In the genomic region with DNA sequence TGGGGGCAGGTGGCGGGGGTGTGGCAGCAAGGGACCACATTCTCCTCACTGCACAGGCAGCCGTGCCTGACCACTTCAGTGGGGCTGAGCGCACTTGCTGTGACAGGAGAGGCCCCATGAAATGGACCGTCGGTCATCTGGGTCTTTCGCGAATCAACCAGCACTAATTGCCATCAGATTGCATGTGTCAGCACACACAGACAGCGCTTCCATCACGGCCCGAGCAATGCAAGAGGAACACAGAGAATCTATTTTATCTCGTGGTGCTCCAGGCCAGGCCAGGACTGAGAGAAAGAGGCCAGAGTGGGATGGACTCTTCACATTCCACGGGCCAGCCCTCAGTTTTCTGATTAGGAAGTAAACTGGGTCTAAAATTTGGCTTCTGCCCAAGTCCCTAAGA, we compare ENCODE assay signal across 17 cellular contexts.
DNase-seq lines count a peak whose midpoint lies in the region; ATAC-seq and TF ChIP-seq lines count a peak whose summit lies in the region.
"Had no signal": no experiment of that assay in that cellular context is flagged by ENCODE, and none has a peak within 500 bp of the region (broad histone marks: within the 10 kb centered on the region; RNA-seq: fewer than 3 reads in every experiment).

No MANE protein-coding gene starts in this region.

- H3K4me3 Mint-ChIP-seq in CD14-positive monocyte, result no peak overlapping the region

- no peaks in the 10 kb centered on the region for H3K27me3 Mint-ChIP-seq in CD14-positive monocyte (ENCODE audit: low read depth in 3 of 3)

- DNase-seq in CD14-positive monocyte (ENCODE audit: low spot score) (peak; percentile 17), DMS79 treated with DMSO at 0.1 percent for 48 hours (lab: John Stamatoyannopoulos, UW) (peak; percentile 56), left kidney (ENCODE audit: low read depth, low spot score) (peak; percentile 63), sciatic nerve (ENCODE audit: low spot score) (peak; percentile 39), hepatic stellate cell (ENCODE audit: low spot score) (no peak), esophagus muscularis mucosa (ENCODE audit: extremely low spot score) (no peak)
- DNase-seq: NCI-H146; NCI-H2081 treated with DMSO at 0.1 percent for 48 hours; NCI-H524; NK-92 treated with Interleukin-12 subunit alpha and Interleukin-12 subunit beta, amount 100 ng/mL, for 24 hours had no signal

- no peak for TF ChIP-seq POLR2A in esophagus muscularis mucosa (IDR thresholded peaks at IDR 0.05; ENCODE audit: low read depth)

- peaks cover 8 to 29% (median 11%) of the 10 kb centered on the region in 7 donors for H3K9me3 Mint-ChIP-seq in CD14-positive monocyte

- no peak for TF ChIP-seq EP300 in esophagus muscularis mucosa (IDR thresholded peaks at IDR 0.05)

- H3K36me3 Mint-ChIP-seq in CD14-positive monocyte, result peaks cover 9 to 16% of the 10 kb centered on the region in 2 donors

- TF ChIP-seq CTCF in CD14-positive monocyte (IDR thresholded peaks at IDR 0.05) (no peak), esophagus muscularis mucosa (IDR thresholded peaks at IDR 0.05) (no peak)

- no peak overlapping the region for H3K27ac ChIP-seq in esophagus muscularis mucosa (replicated peaks in 1 of 4)
- H3K27ac ChIP-seq: BLaER1, HL-60, SJSA1 had no signal

- H3K9me3 ChIP-seq in esophagus muscularis mucosa, result no peaks in the 10 kb centered on the region
- H3K9me3 ChIP-seq: SJSA1 had no signal

- H3K4me1 ChIP-seq in esophagus muscularis mucosa, result no peaks in the 10 kb centered on the region
- H3K4me1 ChIP-seq: BLaER1, SJSA1 had no signal

- H3K4me1 Mint-ChIP-seq in CD14-positive monocyte, result no peaks in the 10 kb centered on the region

- intact Hi-C loops in CD14-positive monocyte (cut with micrococcal nuclease), result no loop called here
- intact Hi-C loops in sciatic nerve (cut with DNase I), result no loop called here
- intact Hi-C loops in esophagus muscularis mucosa (cut with DNase I), result no loop called here

- H3K27ac Mint-ChIP-seq in CD14-positive monocyte, result no peak overlapping the region

- no peaks in the 10 kb centered on the region for H3K36me3 ChIP-seq in esophagus muscularis mucosa
- H3K36me3 ChIP-seq: SJSA1 had no signal

- no peaks in the 10 kb centered on the region for H3K27me3 ChIP-seq in esophagus muscularis mucosa
- H3K27me3 ChIP-seq: BLaER1, SJSA1 had no signal

- no peak for ATAC-seq in sciatic nerve
- no peak for ATAC-seq in GM19351 (IDR thresholded peaks at IDR 0.05; ENCODE audit: unreplicated experiment)
- ATAC-seq: GM12878, HCT116, K562 had no signal

- no peak overlapping the region for H3K4me3 ChIP-seq in esophagus muscularis mucosa
- H3K4me3 ChIP-seq: BLaER1, GM12878, K562, SJSA1 had no signal

- WGBS in esophagus muscularis mucosa, result 86% methylated on average over 11 of the region's 12 CpGs

Comparison
In these comparisons a context has a peak if more than half of its experiments do, and no peak if none do; other contexts are left out.
1. DNase-seq: peak in CD14-positive monocyte (single experiment), DMS79 treated with DMSO at 0.1 percent for 48 hours (single experiment), left kidney (single experiment) and sciatic nerve (single experiment); none in hepatic stellate cell (single experiment) and esophagus muscularis mucosa (single experiment).